Comparison of ENCODE assay signal across 1 cellular context in genomic region chr2:173150963-173151362, GRCh38.
TF ChIP-seq lines count a peak whose summit lies in the region.

No MANE protein-coding gene starts in this region.

TF ChIP-seq in HCT116, 20 proteins besides CTCF, POLR2A, EP300 and RAD21 (continued from another document):
- TF ChIP-seq ZBTB33 (IDR thresholded peaks at IDR 0.05; ENCODE audit: extremely low read depth, insufficient replicate concordance, low read length): no peak
- TF ChIP-seq EGR1 (IDR thresholded peaks at IDR 0.05; ENCODE audit: low read depth): no peak
- TF ChIP-seq SP1 (IDR thresholded peaks at IDR 0.05; ENCODE audit: low read depth): no peak
- no peak for TF ChIP-seq REST (IDR thresholded peaks at IDR 0.05; ENCODE audit: low read depth)
- TF ChIP-seq ATF3 (IDR thresholded peaks at IDR 0.05): no peak
